Comparison of ENCODE assay signal across 1 cellular context in the genomic region with DNA sequence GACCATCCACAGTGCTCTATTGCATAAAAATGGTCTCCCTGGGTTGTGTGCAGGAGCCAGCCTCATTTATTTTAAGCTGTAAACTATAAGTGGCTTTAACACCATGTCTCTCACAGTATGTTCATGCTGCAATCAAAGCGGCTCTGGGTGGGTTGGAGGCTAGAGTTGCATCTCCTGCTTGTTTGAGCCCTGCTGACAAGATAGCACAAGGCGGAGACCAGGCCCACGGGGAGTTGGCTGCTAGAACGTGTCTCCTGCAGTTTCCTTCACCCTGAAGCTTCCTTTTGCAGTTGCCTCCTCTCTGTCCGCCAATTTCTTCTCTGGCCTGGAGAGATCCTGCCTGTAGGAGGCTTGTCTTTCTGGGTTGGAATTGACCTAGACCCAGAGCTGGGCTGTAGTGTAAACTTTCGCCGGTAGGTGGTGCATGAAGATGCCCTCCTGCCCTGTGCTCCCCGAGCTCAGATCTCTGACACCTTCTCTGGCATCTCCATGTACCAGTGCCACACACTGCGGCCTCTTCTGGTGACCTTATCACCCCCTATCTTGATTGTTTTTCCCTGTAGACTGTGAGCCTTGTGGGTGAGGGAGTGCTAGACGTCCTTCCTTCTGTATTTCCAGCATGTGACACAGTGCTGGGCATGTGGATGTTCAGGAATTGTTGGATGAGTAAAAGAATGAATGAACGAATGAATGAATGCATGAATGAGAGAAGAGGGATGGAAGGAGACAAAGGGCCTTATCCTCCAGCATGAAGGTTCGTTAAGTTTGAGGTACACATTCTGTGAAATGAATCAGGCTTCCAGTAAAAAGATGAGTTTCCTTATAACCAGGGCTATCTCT.
TF ChIP-seq lines count a peak whose summit lies in the region.

No MANE protein-coding gene starts in this region.

TF ChIP-seq in HepG2, 621 proteins besides CTCF, POLR2A, EP300 and RAD21 (continued from another document):
- TF ChIP-seq, protein P1, sequence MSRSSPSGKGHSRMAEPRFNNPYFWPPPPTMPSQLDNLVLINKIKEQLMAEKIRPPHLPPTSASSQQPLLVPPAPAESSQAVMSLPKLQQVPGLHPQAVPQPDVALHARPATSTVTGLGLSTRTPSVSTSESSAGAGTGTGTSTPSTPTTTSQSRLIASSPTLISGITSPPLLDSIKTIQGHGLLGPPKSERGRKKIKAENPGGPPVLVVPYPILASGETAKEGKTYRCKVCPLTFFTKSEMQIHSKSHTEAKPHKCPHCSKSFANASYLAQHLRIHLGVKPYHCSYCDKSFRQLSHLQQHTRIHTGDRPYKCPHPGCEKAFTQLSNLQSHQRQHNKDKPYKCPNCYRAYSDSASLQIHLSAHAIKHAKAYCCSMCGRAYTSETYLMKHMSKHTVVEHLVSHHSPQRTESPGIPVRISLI (CRISPR knock-in tag; IDR thresholded peaks at IDR 0.05; ENCODE audit: borderline replicate concordance) = no peak
- TF ChIP-seq, protein P2, sequence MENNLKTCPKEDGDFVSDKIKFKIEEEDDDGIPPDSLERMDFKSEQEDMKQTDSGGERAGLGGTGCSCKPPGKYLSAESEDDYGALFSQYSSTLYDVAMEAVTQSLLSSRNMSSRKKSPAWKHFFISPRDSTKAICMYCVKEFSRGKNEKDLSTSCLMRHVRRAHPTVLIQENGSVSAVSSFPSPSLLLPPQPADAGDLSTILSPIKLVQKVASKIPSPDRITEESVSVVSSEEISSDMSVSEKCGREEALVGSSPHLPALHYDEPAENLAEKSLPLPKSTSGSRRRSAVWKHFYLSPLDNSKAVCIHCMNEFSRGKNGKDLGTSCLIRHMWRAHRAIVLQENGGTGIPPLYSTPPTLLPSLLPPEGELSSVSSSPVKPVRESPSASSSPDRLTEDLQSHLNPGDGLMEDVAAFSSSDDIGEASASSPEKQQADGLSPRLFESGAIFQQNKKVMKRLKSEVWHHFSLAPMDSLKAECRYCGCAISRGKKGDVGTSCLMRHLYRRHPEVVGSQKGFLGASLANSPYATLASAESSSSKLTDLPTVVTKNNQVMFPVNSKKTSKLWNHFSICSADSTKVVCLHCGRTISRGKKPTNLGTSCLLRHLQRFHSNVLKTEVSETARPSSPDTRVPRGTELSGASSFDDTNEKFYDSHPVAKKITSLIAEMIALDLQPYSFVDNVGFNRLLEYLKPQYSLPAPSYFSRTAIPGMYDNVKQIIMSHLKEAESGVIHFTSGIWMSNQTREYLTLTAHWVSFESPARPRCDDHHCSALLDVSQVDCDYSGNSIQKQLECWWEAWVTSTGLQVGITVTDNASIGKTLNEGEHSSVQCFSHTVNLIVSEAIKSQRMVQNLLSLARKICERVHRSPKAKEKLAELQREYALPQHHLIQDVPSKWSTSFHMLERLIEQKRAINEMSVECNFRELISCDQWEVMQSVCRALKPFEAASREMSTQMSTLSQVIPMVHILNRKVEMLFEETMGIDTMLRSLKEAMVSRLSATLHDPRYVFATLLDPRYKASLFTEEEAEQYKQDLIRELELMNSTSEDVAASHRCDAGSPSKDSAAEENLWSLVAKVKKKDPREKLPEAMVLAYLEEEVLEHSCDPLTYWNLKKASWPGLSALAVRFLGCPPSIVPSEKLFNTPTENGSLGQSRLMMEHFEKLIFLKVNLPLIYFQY (CRISPR knock-in tag; IDR thresholded peaks at IDR 0.05; ENCODE audit: borderline replicate concordance) = no peak
- TF ChIP-seq ZNF678 (CRISPR knock-in tag; IDR thresholded peaks at IDR 0.05) (no peak), MAZ (IDR thresholded peaks at IDR 0.05; ENCODE audit: borderline replicate concordance, low read depth, low read length) (no peak), MAZ (CRISPR knock-in tag; IDR thresholded peaks at IDR 0.05; ENCODE audit: low read depth) (no peak), RFX3 (CRISPR knock-in tag; IDR thresholded peaks at IDR 0.05) (no peak), ZBTB40 (IDR thresholded peaks at IDR 0.05) (no peak), ZBTB40 (CRISPR knock-in tag; IDR thresholded peaks at IDR 0.05) (no peak), ELF3 (CRISPR knock-in tag; IDR thresholded peaks at IDR 0.05) (0 out of 2 replicates have a peak, but pooled peaks have one; percentile 24), ZNF598 (CRISPR knock-in tag; IDR thresholded peaks at IDR 0.05; ENCODE audit: borderline replicate concordance) (no peak), ZFY (CRISPR knock-in tag; IDR thresholded peaks at IDR 0.05) (no peak), TFE3 (CRISPR knock-in tag; IDR thresholded peaks at IDR 0.05) (no peak), ZNF788 (CRISPR knock-in tag; IDR thresholded peaks at IDR 0.05; ENCODE audit: borderline replicate concordance) (peak; percentile 19; the same call in 1 of the 2 replicates), ZNF501 (CRISPR knock-in tag; IDR thresholded peaks at IDR 0.05) (0 out of 2 replicates have a peak, but pooled peaks have one; percentile 27), MYC (CRISPR knock-in tag; IDR thresholded peaks at IDR 0.05; ENCODE audit: borderline replicate concordance) (no peak), HOXA5 (CRISPR knock-in tag; IDR thresholded peaks at IDR 0.05) (no peak), ZNF841 (CRISPR knock-in tag; IDR thresholded peaks at IDR 0.05; ENCODE audit: borderline replicate concordance) (no peak), REL (CRISPR knock-in tag; conservative IDR thresholded peaks at IDR 0.05) (no peak), ZNF207 (IDR thresholded peaks at IDR 0.05; ENCODE audit: borderline replicate concordance) (no peak), SRY (CRISPR knock-in tag; IDR thresholded peaks at IDR 0.05) (no peak), PCBP2 (optimal IDR thresholded peaks at IDR 0.05; ENCODE audit: low read depth, low read length, poor library complexity, severe bottlenecking) (no peak), HNF4G (IDR thresholded peaks at IDR 0.05; ENCODE audit: borderline replicate concordance, low read depth, low read length) (no peak), HNF4G (CRISPR knock-in tag; IDR thresholded peaks at IDR 0.05; ENCODE audit: borderline replicate concordance, low read depth) (no peak), POLR2AphosphoS2 (IDR thresholded peaks at IDR 0.05; ENCODE audit: low read depth, low read length) (no peak)
- TF ChIP-seq, protein P3, sequence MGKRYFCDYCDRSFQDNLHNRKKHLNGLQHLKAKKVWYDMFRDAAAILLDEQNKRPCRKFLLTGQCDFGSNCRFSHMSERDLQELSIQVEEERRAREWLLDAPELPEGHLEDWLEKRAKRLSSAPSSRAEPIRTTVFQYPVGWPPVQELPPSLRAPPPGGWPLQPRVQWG (CRISPR knock-in tag; IDR thresholded peaks at IDR 0.05; ENCODE audit: borderline replicate concordance, low read depth) = no peak
- TF ChIP-seq, protein P4, sequence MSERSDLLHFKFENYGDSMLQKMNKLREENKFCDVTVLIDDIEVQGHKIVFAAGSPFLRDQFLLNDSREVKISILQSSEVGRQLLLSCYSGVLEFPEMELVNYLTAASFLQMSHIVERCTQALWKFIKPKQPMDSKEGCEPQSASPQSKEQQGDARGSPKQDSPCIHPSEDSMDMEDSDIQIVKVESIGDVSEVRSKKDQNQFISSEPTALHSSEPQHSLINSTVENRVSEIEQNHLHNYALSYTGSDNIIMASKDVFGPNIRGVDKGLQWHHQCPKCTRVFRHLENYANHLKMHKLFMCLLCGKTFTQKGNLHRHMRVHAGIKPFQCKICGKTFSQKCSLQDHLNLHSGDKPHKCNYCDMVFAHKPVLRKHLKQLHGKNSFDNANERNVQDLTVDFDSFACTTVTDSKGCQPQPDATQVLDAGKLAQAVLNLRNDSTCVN (CRISPR knock-in tag; IDR thresholded peaks at IDR 0.05; ENCODE audit: borderline replicate concordance) = no peak
- TF ChIP-seq, protein P5, sequence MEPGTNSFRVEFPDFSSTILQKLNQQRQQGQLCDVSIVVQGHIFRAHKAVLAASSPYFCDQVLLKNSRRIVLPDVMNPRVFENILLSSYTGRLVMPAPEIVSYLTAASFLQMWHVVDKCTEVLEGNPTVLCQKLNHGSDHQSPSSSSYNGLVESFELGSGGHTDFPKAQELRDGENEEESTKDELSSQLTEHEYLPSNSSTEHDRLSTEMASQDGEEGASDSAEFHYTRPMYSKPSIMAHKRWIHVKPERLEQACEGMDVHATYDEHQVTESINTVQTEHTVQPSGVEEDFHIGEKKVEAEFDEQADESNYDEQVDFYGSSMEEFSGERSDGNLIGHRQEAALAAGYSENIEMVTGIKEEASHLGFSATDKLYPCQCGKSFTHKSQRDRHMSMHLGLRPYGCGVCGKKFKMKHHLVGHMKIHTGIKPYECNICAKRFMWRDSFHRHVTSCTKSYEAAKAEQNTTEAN (CRISPR knock-in tag; conservative IDR thresholded peaks at IDR 0.05) = no peak
